Comparison of ENCODE assay signal across 1 cellular context in the genomic region with DNA sequence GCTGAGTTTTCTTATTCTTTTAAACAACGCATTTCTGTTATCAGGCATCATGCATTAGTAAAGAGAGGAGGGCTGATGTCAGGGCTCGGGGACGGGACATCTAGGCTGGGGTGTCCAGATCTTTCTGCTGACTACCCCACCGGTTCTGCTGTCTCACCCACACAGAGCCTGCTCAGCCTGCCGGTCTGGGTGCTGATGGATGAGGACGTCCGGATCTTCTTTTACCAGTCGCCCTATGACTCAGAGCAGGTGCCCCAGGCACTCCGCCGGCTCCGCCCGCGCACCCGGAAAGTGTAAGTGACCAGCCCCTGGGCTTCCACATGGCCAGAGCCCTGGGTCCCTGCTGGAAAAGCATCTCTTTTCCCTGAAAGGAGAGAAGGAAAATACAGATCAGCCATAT.
TF ChIP-seq lines count a peak whose summit lies in the region.

No MANE protein-coding gene starts in this region.

TF ChIP-seq in A549, 52 proteins besides CTCF, POLR2A, EP300 and RAD21:
- TF ChIP-seq ZC3H11A (IDR thresholded peaks at IDR 0.05) (no peak), BHLHE40 (IDR thresholded peaks at IDR 0.05; ENCODE audit: low read depth, low read length) (no peak), HMGXB4 (CRISPR knock-in tag; IDR thresholded peaks at IDR 0.05; ENCODE audit: borderline replicate concordance) (no peak), REST (IDR thresholded peaks at IDR 0.05) (no peak), JUN (IDR thresholded peaks at IDR 0.05) (no peak), SREBF2 (IDR thresholded peaks at IDR 0.05) (no peak), FOSB (CRISPR knock-in tag; IDR thresholded peaks at IDR 0.05) (no peak), MAFK (IDR thresholded peaks at IDR 0.05; ENCODE audit: partially characterized antibody) (no peak), NR3C1 (IDR thresholded peaks at IDR 0.05) (no peak), RNF2 (IDR thresholded peaks at IDR 0.05; ENCODE audit: borderline replicate concordance, low read depth) (no peak)
